ENCODE assay signal across 8 cellular contexts in genomic region chr19:43465468-43466120, GRCh38. TPM values are rescaled to one million over a fixed set of nuclear protein-coding genes. Genes with fewer than 3 reads are reported as not detected.
A peak's percentile ranks its signal among the peaks of the same experiment; 100 is the strongest.
DNase-seq lines count a peak whose midpoint lies in the region; ATAC-seq and TF ChIP-seq lines count a peak whose summit lies in the region.

TSS of gene LYPD3 (minus strand) at chr19:43465608. CDS start at chr19:43465571, 37 bp downstream.

- H3K9ac ChIP-seq in KMS-11 (no peak within 1 kb of the TSS; the same call in 1 of the 2 replicates), colonic mucosa (ENCODE audit: low read depth in 2 of 2, low read length in 2 of 2) (peak within 1 kb of the TSS; percentile 27 to 63)

- DNase-seq in AG04450 (ENCODE audit: low read depth, low spot score), result no peak
- peak; percentile 53 for DNase-seq in colonic mucosa
- DNase-seq in A172 (ENCODE audit: low spot score), result no peak
- DNase-seq in NCI-H446 treated with DMSO at 0.1 percent for 48 hours (lab: John Stamatoyannopoulos, UW), result no peak

- H2AFZ ChIP-seq in KMS-11 (ENCODE audit: low read depth), result peak within 1 kb of the TSS; percentile 93

- H3K27me3 ChIP-seq in AG04450 (ENCODE audit: control insufficient read depth, insufficient read depth, low read length), result peaks cover 4% of the 10 kb centered on the region
- peaks cover 2% of the 10 kb centered on the region; the same call in 1 of the 2 replicates for H3K27me3 ChIP-seq in KMS-11 (ENCODE audit: insufficient read depth, low read depth)
- no peaks in the 10 kb centered on the region for H3K27me3 ChIP-seq in colonic mucosa
- H3K27me3 ChIP-seq in mononuclear cell (ENCODE audit: insufficient read depth, low read length), result no peaks in the 10 kb centered on the region

- CTCF ChIA-PET in AG04450 (lab: Charles Lee), result interaction anchor here (0.9 to 2.3 kb wide), 3 partner anchors 19 to 90 kb away, joined by 3 to 9 read pairs (median 4); no protein-coding TSS in a partner anchor

- H4K20me1 ChIP-seq in KMS-11 (ENCODE audit: insufficient read depth), result no peaks in the 10 kb centered on the region

- POLR2A ChIA-PET in AG04450 (lab: Yijun Ruan, JAX), result no interaction called here

- intact Hi-C loops in colonic mucosa (cut with DNase I), result no loop called here

- ATAC-seq in HG03432 (IDR thresholded peaks at IDR 0.05; ENCODE audit: unreplicated experiment) (no peak), GM18519 (IDR thresholded peaks at IDR 0.05; ENCODE audit: low FRiP score, unreplicated experiment) (no peak)

- TF ChIP-seq CTCF in AG04450 (IDR thresholded peaks at IDR 0.05; ENCODE audit: low read depth, low read length) (no peak), KMS-11 (conservative IDR thresholded peaks at IDR 0.05; ENCODE audit: low read depth, low read length) (no peak), colonic mucosa (IDR thresholded peaks at IDR 0.05) (no peak)

- H3K4me3 ChIP-seq in AG04450 (ENCODE audit: low read depth, low read length) (peak within 1 kb of the TSS; percentile 79), KMS-11 (IDR thresholded peaks at IDR 0.05; ENCODE audit: insufficient read depth, low read depth, low read length) (no peak within 1 kb of the TSS), colonic mucosa (peak within 1 kb of the TSS; percentile 54), mononuclear cell (ENCODE audit: low read length) (peak within 1 kb of the TSS; percentile 70)

- H3K4me1 ChIP-seq in KMS-11 (ENCODE audit: low read depth, poor library complexity, severe bottlenecking), result peaks cover 8% of the 10 kb centered on the region
- H3K4me1 ChIP-seq in colonic mucosa, result peaks cover 4% of the 10 kb centered on the region
- peaks cover 57% of the 10 kb centered on the region for H3K4me1 ChIP-seq in mononuclear cell (ENCODE audit: insufficient read depth, low read length)

- H3K9me3 ChIP-seq in AG04450 (ENCODE audit: control insufficient read depth, insufficient read depth, low read length) (peaks cover 14% of the 10 kb centered on the region), colonic mucosa (no peaks in the 10 kb centered on the region), mononuclear cell (ENCODE audit: low read depth, low read length) (no peaks in the 10 kb centered on the region)

- peak within 1 kb of the TSS; percentile 76 for H3K4me2 ChIP-seq in KMS-11

- H3K27ac ChIP-seq in AG04450 (ENCODE audit: low read depth, low read length), result no peak within 1 kb of the TSS
- no peak within 1 kb of the TSS for H3K27ac ChIP-seq in KMS-11
- no peak within 1 kb of the TSS for H3K27ac ChIP-seq in colonic mucosa

- no peaks in the 10 kb centered on the region for H3K79me2 ChIP-seq in KMS-11 (ENCODE audit: insufficient read depth, low read depth)

- H3K36me3 ChIP-seq in KMS-11 (ENCODE audit: insufficient read depth), result no peaks in the 10 kb centered on the region
- H3K36me3 ChIP-seq in colonic mucosa, result no peaks in the 10 kb centered on the region

RNA-seq across cellular contexts. Expression of gene LYPD3, which starts in this region (rescaled TPM):
- 0.60 and 1.0 TPM in 2 replicates for polyA plus RNA-seq in AG04450 (2011; rRNA removed)
- 0.39 and 0.83 TPM in 2 replicates for polyA minus RNA-seq in AG04450 (2011; rRNA and poly(A)+ RNA removed)
- total RNA-seq in colonic mucosa, result under 1 TPM; 0.42 to 0.59 TPM
- total RNA-seq in mononuclear cell, result 3.5 TPM
- 0.43 TPM in 1 of 2 replicates, not detected in the other for total RNA-seq in A172 (2014; rRNA removed; shearing (Covaris generic))

Comparison
In these comparisons a context has a peak if more than half of its experiments do, and no peak if none do; other contexts are left out.
1. Peak in DNase-seq, H3K4me3 ChIP-seq and H3K9ac ChIP-seq in colonic mucosa; RNA of the gene not detected or under 1 TPM.